ENCODE assay signal across 15 cellular contexts in the genomic region with DNA sequence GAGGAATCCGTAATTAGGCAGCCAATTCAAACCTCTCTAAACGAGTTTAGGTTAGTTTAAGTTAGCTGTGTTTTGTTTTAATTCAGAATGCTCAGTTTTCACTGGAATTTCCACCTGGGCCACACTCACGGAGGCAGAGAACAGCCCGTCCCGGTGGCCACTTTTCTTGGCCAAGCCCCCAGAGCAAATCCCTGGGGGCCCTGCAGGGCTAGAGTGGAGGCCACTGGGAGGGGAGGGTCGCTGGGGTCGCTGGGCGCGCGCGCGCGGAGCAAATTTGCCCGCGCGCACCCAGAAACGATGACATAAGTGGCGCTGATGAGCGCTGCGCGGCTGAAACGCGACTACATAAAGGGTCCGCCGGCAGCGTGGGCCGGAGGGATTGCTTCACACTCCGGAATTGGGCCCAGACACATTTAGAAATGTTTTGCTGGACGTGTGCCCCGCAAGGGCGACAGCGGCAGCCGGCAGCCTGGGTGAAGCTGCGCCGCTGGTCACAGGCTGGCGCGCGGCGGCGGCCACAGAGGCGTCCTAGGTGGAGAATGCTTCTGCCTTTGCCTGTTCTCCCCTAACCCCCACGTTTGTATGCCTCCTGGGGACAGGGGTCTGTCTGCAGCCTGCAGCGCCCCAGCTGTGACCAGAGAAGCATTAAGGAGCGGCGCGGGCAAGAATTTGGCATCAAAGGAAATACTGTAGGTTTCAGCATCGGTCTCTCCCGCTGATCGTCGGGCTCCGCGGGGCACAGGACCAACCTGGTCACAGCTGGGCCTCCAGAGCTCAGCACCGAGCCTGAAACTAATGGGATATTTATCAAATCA. TPM values are rescaled to one million over a fixed set of nuclear protein-coding genes. Genes with fewer than 3 reads are reported as not detected.
DNase-seq lines count a peak whose midpoint lies in the region; ATAC-seq and TF ChIP-seq lines count a peak whose summit lies in the region.
"Had no signal": no experiment of that assay in that cellular context is flagged by ENCODE, and none has a peak within 500 bp of the region (broad histone marks: within the 10 kb centered on the region; RNA-seq: fewer than 3 reads in every experiment).

No MANE protein-coding gene starts in this region.

- H3K27ac Mint-ChIP-seq in activated CD4-positive, alpha-beta T cell treated with anti-CD3 and anti-CD28 coated beads, Interleukin-2, amount 10 ng/mL, durations not matched to agents 7 days and 5 days = no peak overlapping the region

- peaks cover 89% of the 10 kb centered on the region for H3K27me3 Mint-ChIP-seq in activated CD4-positive, alpha-beta T cell treated with anti-CD3 and anti-CD28 coated beads, Interleukin-2, amount 10 ng/mL, durations not matched to agents 7 days and 5 days

- H3K4me1 ChIP-seq in heart right ventricle = peaks cover 0 to 38% (median 10%) of the 10 kb centered on the region in 9 donors
- H3K4me1 ChIP-seq in lower lobe of right lung = no peaks in the 10 kb centered on the region

- no peak for TF ChIP-seq CTCF in heart right ventricle (IDR thresholded peaks at IDR 0.05)
- no peak for TF ChIP-seq CTCF in lower lobe of right lung (IDR thresholded peaks at IDR 0.05)
- TF ChIP-seq CTCF in RWPE1 (conservative IDR thresholded peaks at IDR 0.05; ENCODE audit: low read depth) = no peak

- 6% methylated on average over 53 of the region's 53 CpGs for whole genome bisulfite sequencing in heart right ventricle, 2 donors

- DNase-seq in ELF-1 (ENCODE audit: low read depth, low spot score) = peak; percentile 34
- peak; percentile 35 for DNase-seq in NCI-H1105 treated with DMSO at 0.1 percent for 48 hours (lab: John Stamatoyannopoulos, UW)
- DNase-seq in heart right ventricle = peak in 1 of 2 donors; percentile 30
- DNase-seq in lower lobe of right lung = no peak
- DNase-seq in activated CD4-positive, alpha-beta T cell treated with anti-CD3 and anti-CD28 coated beads, Interleukin-2, amount 10 ng/mL, durations not matched to agents 7 days and 5 days = no peak
- DNase-seq in activated CD4-positive, CD25-positive, alpha-beta regulatory T cell (lab: John Stamatoyannopoulos, UW) = no peak
- DNase-seq in epidermal melanocyte (ENCODE audit: insufficient read length, low spot score) = no peak
- DNase-seq in RWPE1 (ENCODE audit: low spot score) = no peak
- DNase-seq: C1 segment of cervical spinal cord, NCI-H1694 treated with DMSO at 0.1 percent for 48 hours, NCI-H446, NCI-H774, PC-9 had no signal

- H3K4me3 ChIP-seq in heart right ventricle (peak overlapping the region in 7 of 10 donors; percentile 0 to 31 (median 15)), lower lobe of right lung (peak overlapping the region; percentile 14)
- H3K4me3 ChIP-seq: K562, PC-9 had no signal

- no peaks in the 10 kb centered on the region for H3K9me3 Mint-ChIP-seq in activated CD4-positive, alpha-beta T cell treated with anti-CD3 and anti-CD28 coated beads, Interleukin-2, amount 10 ng/mL, durations not matched to agents 7 days and 5 days

- CTCF ChIA-PET in activated CD4-positive, alpha-beta T cell treated with anti-CD3 and anti-CD28 coated beads, Interleukin-2, amount 10 ng/mL, durations not matched to agents 7 days and 5 days (lab: Charles Lee) = interaction anchor here (1.6 kb wide), 1 partner anchor 35 kb away, joined by 5 read pairs; no protein-coding TSS in a partner anchor
- CTCF ChIA-PET in RWPE1 (lab: Yijun Ruan, JAX) = no interaction called here

- intact Hi-C loops in heart right ventricle (cut with DNase I) = no loop called here
- intact Hi-C loops in lower lobe of right lung (cut with DNase I) = no loop called here

- H3K4me3 Mint-ChIP-seq in activated CD4-positive, alpha-beta T cell treated with anti-CD3 and anti-CD28 coated beads, Interleukin-2, amount 10 ng/mL, durations not matched to agents 7 days and 5 days = no peak overlapping the region

- H3K27ac ChIP-seq in heart right ventricle (no peak overlapping the region), lower lobe of right lung (no peak overlapping the region), RWPE1 (no peak overlapping the region)
- H3K27ac ChIP-seq: HL-60, PC-9 had no signal

- H3K27me3 ChIP-seq in heart right ventricle (peaks cover 19 to 100% (median 99%) of the 10 kb centered on the region in 7 donors), lower lobe of right lung (ENCODE audit: low read depth) (peaks cover 98% of the 10 kb centered on the region)

- H3K36me3 Mint-ChIP-seq in activated CD4-positive, alpha-beta T cell treated with anti-CD3 and anti-CD28 coated beads, Interleukin-2, amount 10 ng/mL, durations not matched to agents 7 days and 5 days (ENCODE audit: low read depth) = no peaks in the 10 kb centered on the region

- peak in 4 of 8 donors; percentile 24 to 73 (median 36) for ATAC-seq in heart right ventricle
- peak; percentile 26 to 32 for ATAC-seq in lower lobe of right lung
- ATAC-seq: K562 had no signal

- H3K9me3 ChIP-seq in heart right ventricle (no peaks in the 10 kb centered on the region), lower lobe of right lung (no peaks in the 10 kb centered on the region)

- H3K36me3 ChIP-seq in heart right ventricle (no peaks in the 10 kb centered on the region), lower lobe of right lung (no peaks in the 10 kb centered on the region)

- POLR2A ChIA-PET in activated CD4-positive, alpha-beta T cell treated with anti-CD3 and anti-CD28 coated beads, Interleukin-2, amount 10 ng/mL, durations not matched to agents 7 days and 5 days (lab: Charles Lee) = no interaction called here
- POLR2A ChIA-PET in RWPE1 (lab: Yijun Ruan, JAX; ENCODE audit: low non-redundant PET) = no interaction called here

- no peaks in the 10 kb centered on the region for H3K4me1 Mint-ChIP-seq in activated CD4-positive, alpha-beta T cell treated with anti-CD3 and anti-CD28 coated beads, Interleukin-2, amount 10 ng/mL, durations not matched to agents 7 days and 5 days

RNA-seq across cellular contexts. Expression of a gene that starts 37.9 kb away (rescaled TPM):
- total RNA-seq in heart right ventricle (10 to 100 TPM; 24.6 to 70.1 (median 54.3) TPM), lower lobe of right lung (15.7 TPM)
- polyA plus RNA-seq in heart right ventricle = 10 to 100 TPM in 1 of 2 donors, 1 to 10 TPM in 1; 4.0 to 30.2 TPM
- total RNA-seq in activated CD4-positive, alpha-beta T cell treated with anti-CD3 and anti-CD28 coated beads, Interleukin-2, amount 10 ng/mL, durations not matched to agents 7 days and 5 days = not detected
- total RNA-seq: K562, PC-9 had no signal
- polyA plus RNA-seq: K562 had no signal

Comparison
In these comparisons a context has a peak if more than half of its experiments do, and no peak if none do; other contexts are left out.
1. DNase-seq: peak in ELF-1 (single experiment) and NCI-H1105 treated with DMSO at 0.1 percent for 48 hours (single experiment); none in lower lobe of right lung (single experiment), activated CD4-positive, alpha-beta T cell treated with anti-CD3 and anti-CD28 coated beads, Interleukin-2, amount 10 ng/mL, durations not matched to agents 7 days and 5 days (single experiment), activated CD4-positive, CD25-positive, alpha-beta regulatory T cell (0 of 4), epidermal melanocyte (single experiment) and RWPE1 (single experiment).
2. RNA of a gene that starts 37.9 kb away (total RNA-seq): 24.6 to 70.1 TPM in heart right ventricle and 15.7 TPM in lower lobe of right lung (single experiment); not detected in activated CD4-positive, alpha-beta T cell treated with anti-CD3 and anti-CD28 coated beads, Interleukin-2, amount 10 ng/mL, durations not matched to agents 7 days and 5 days; every median in the first group is over 10 times any median in the second.